Comparison of ENCODE assay signal across 1 cellular context in genomic region chr3:5376761-5377160, GRCh38.
TF ChIP-seq lines count a peak whose summit lies in the region.

No MANE protein-coding gene starts in this region.

TF ChIP-seq in HepG2, 621 proteins besides CTCF, POLR2A, EP300 and RAD21 (continued from another document):
- TF ChIP-seq, protein P1, sequence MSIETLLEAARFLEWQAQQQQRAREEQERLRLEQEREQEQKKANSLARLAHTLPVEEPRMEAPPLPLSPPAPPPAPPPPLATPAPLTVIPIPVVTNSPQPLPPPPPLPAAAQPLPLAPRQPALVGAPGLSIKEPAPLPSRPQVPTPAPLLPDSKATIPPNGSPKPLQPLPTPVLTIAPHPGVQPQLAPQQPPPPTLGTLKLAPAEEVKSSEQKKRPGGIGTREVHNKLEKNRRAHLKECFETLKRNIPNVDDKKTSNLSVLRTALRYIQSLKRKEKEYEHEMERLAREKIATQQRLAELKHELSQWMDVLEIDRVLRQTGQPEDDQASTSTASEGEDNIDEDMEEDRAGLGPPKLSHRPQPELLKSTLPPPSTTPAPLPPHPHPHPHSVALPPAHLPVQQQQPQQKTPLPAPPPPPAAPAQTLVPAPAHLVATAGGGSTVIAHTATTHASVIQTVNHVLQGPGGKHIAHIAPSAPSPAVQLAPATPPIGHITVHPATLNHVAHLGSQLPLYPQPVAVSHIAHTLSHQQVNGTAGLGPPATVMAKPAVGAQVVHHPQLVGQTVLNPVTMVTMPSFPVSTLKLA (IDR thresholded peaks at IDR 0.05) = no peak
- TF ChIP-seq ZNF18 (CRISPR knock-in tag; IDR thresholded peaks at IDR 0.05; ENCODE audit: insufficient replicate concordance) (no peak), STAG1 (CRISPR knock-in tag; IDR thresholded peaks at IDR 0.05) (peak; percentile 17; the same call in 1 of the 2 replicates), HOXA3 (CRISPR knock-in tag; IDR thresholded peaks at IDR 0.05) (peak; percentile 18; the same call in 1 of the 2 replicates), NBN (conservative IDR thresholded peaks at IDR 0.05) (no peak), ZNF256 (CRISPR knock-in tag; conservative IDR thresholded peaks at IDR 0.05) (no peak), ZBTB21 (CRISPR knock-in tag; IDR thresholded peaks at IDR 0.05) (no peak), CBX1 (IDR thresholded peaks at IDR 0.05; ENCODE audit: low read depth) (peak; percentile 27), SKI (IDR thresholded peaks at IDR 0.05; ENCODE audit: partially characterized antibody) (no peak), MATR3 (CRISPR knock-in tag; IDR thresholded peaks at IDR 0.05) (no peak), ZNF550 (CRISPR knock-in tag; IDR thresholded peaks at IDR 0.05; ENCODE audit: borderline replicate concordance) (no peak), CENPX (CRISPR knock-in tag; IDR thresholded peaks at IDR 0.05) (no peak), MLX (CRISPR knock-in tag; IDR thresholded peaks at IDR 0.05) (no peak), SMARCC2 (IDR thresholded peaks at IDR 0.05) (no peak), AHR (CRISPR knock-in tag; IDR thresholded peaks at IDR 0.05) (no peak), REL (CRISPR knock-in tag; conservative IDR thresholded peaks at IDR 0.05) (no peak), IKZF4 (CRISPR knock-in tag; IDR thresholded peaks at IDR 0.05; ENCODE audit: borderline replicate concordance, low read depth, not compliant biosample characterization) (no peak), BRF2 (CRISPR knock-in tag; IDR thresholded peaks at IDR 0.05) (no peak), FOXK1 (CRISPR knock-in tag; IDR thresholded peaks at IDR 0.05; ENCODE audit: borderline replicate concordance, low read depth) (peak; percentile 53; the same call in 1 of the 2 replicates), XBP1 (CRISPR knock-in tag; IDR thresholded peaks at IDR 0.05) (no peak)
- TF ChIP-seq, protein P2, sequence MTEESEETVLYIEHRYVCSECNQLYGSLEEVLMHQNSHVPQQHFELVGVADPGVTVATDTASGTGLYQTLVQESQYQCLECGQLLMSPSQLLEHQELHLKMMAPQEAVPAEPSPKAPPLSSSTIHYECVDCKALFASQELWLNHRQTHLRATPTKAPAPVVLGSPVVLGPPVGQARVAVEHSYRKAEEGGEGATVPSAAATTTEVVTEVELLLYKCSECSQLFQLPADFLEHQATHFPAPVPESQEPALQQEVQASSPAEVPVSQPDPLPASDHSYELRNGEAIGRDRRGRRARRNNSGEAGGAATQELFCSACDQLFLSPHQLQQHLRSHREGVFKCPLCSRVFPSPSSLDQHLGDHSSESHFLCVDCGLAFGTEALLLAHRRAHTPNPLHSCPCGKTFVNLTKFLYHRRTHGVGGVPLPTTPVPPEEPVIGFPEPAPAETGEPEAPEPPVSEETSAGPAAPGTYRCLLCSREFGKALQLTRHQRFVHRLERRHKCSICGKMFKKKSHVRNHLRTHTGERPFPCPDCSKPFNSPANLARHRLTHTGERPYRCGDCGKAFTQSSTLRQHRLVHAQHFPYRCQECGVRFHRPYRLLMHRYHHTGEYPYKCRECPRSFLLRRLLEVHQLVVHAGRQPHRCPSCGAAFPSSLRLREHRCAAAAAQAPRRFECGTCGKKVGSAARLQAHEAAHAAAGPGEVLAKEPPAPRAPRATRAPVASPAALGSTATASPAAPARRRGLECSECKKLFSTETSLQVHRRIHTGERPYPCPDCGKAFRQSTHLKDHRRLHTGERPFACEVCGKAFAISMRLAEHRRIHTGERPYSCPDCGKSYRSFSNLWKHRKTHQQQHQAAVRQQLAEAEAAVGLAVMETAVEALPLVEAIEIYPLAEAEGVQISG (CRISPR knock-in tag; IDR thresholded peaks at IDR 0.05) = 0 out of 2 replicates have a peak, but pooled peaks have one; percentile 34
- TF ChIP-seq, protein P3, sequence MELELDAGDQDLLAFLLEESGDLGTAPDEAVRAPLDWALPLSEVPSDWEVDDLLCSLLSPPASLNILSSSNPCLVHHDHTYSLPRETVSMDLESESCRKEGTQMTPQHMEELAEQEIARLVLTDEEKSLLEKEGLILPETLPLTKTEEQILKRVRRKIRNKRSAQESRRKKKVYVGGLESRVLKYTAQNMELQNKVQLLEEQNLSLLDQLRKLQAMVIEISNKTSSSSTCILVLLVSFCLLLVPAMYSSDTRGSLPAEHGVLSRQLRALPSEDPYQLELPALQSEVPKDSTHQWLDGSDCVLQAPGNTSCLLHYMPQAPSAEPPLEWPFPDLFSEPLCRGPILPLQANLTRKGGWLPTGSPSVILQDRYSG (CRISPR knock-in tag; IDR thresholded peaks at IDR 0.05) = no peak
- TF ChIP-seq, protein P4, sequence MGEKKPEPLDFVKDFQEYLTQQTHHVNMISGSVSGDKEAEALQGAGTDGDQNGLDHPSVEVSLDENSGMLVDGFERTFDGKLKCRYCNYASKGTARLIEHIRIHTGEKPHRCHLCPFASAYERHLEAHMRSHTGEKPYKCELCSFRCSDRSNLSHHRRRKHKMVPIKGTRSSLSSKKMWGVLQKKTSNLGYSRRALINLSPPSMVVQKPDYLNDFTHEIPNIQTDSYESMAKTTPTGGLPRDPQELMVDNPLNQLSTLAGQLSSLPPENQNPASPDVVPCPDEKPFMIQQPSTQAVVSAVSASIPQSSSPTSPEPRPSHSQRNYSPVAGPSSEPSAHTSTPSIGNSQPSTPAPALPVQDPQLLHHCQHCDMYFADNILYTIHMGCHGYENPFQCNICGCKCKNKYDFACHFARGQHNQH (CRISPR knock-in tag; IDR thresholded peaks at IDR 0.05) = peak; percentile 20; the same call in 1 of the 2 replicates
